ENCODE assay signal across 9 cellular contexts in the genomic region with DNA sequence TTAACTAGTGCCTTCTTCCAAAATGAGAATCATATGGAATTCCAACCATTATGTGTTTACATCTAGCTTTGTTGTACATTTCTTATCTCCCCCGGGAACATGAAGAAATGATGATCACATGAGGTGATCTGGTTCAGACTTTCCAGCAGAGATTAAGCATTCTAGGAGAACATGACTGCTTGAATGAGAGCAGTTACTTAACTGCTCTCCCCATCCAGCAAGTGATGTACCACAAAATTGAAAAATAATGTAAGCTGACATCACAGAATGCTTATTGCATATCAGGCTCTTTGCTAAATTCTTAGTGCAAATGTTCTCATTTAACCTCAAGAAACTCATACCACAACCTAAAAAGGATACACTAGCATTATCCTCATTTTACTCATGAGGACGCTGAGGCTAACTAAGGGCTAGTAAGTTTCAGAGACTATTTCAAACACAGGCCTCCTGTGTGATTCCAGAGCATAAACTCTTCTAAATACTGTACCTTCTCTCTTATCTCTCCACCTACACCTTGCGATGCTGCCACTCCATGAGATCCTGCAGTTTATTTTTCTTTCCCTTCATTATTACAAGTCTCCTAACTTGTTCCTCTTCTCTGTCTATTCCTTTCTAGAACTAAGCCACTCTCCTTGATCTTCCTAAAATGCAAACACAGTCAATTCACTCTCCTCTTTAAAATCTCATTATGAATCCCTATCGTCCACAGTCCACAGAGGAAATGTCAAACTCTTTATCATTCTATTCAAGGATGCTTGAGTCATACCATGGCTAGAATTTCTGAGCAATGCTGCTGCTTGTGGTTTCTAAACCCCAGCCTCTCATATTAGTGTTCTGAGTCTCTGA.
DNase-seq lines count a peak whose midpoint lies in the region; ATAC-seq and TF ChIP-seq lines count a peak whose summit lies in the region.
"Had no signal": no experiment of that assay in that cellular context is flagged by ENCODE, and none has a peak within 500 bp of the region (broad histone marks: within the 10 kb centered on the region; RNA-seq: fewer than 3 reads in every experiment).

No MANE protein-coding gene starts in this region.

- ATAC-seq in GM19372 (IDR thresholded peaks at IDR 0.05; ENCODE audit: low read depth, unreplicated experiment) (peak; percentile 62), HG03196 (IDR thresholded peaks at IDR 0.05; ENCODE audit: unreplicated experiment) (peak; percentile 62)

- no peak for TF ChIP-seq POLR2A in stomach (IDR thresholded peaks at IDR 0.05)

- CTCF ChIA-PET in AG04449 (lab: Yijun Ruan, JAX) = interaction anchor here (3.4 kb wide), 1 partner anchor 8 kb away, joined by 14 read pairs; no protein-coding TSS in a partner anchor

- intact Hi-C loops in stomach (cut with DNase I; ENCODE audit: low total_unique reads) = no loop called here

- 70 to 80% (median 71%) methylated on average over 4 of the region's 4 CpGs for whole genome bisulfite sequencing in stomach, 5 donors

- H3K27ac ChIP-seq in stomach (no peak overlapping the region), right atrium auricular region (no peak overlapping the region)

- TF ChIP-seq EP300 in stomach (IDR thresholded peaks at IDR 0.05) = no peak

- H3K9me3 ChIP-seq in stomach = no peaks in the 10 kb centered on the region
- no peaks in the 10 kb centered on the region for H3K9me3 ChIP-seq in right atrium auricular region

- H3K27me3 ChIP-seq in stomach (no peaks in the 10 kb centered on the region), right atrium auricular region (no peaks in the 10 kb centered on the region)

- H3K4me1 ChIP-seq in stomach = peaks cover 0 to 6% (median 0%) of the 10 kb centered on the region in 4 donors
- peaks cover 0 to 7% of the 10 kb centered on the region in 2 donors for H3K4me1 ChIP-seq in right atrium auricular region

- H3K4me3 ChIP-seq in AG04449 (ENCODE audit: low read depth, low read length) = no peak overlapping the region
- H3K4me3 ChIP-seq in stomach = no peak overlapping the region
- H3K4me3 ChIP-seq in right atrium auricular region = no peak overlapping the region
- H3K4me3 ChIP-seq: skin epidermis had no signal

- TF ChIP-seq CTCF in AG04449 (IDR thresholded peaks at IDR 0.05; ENCODE audit: insufficient read depth, low read length, missing control alignments) (no peak), stomach (IDR thresholded peaks at IDR 0.05) (no peak), right atrium auricular region (IDR thresholded peaks at IDR 0.05) (no peak)

- no peaks in the 10 kb centered on the region for H3K36me3 ChIP-seq in stomach
- no peaks in the 10 kb centered on the region for H3K36me3 ChIP-seq in right atrium auricular region

- DNase-seq in AG04449 (ENCODE audit: low read depth, low spot score) (peak; percentile 82), astrocyte of the hippocampus (ENCODE audit: low read depth, low spot score) (peak; percentile 90), NCI-H187 treated with DMSO at 0.1 percent for 48 hours (lab: John Stamatoyannopoulos, UW) (no peak), stomach (no peak), middle frontal gyrus (ENCODE audit: extremely low spot score, low spot score) (no peak), right atrium auricular region (ENCODE audit: low spot score) (no peak)

- POLR2A ChIA-PET in AG04449 (lab: Yijun Ruan, JAX) = interaction anchor here (0.6 kb wide), 1 partner anchor 1799 kb away, joined by 3 read pairs; no protein-coding TSS in a partner anchor

Comparison
In these comparisons a context has a peak if more than half of its experiments do, and no peak if none do; other contexts are left out.
1. DNase-seq: peak in AG04449 (single experiment) and astrocyte of the hippocampus (single experiment); none in NCI-H187 treated with DMSO at 0.1 percent for 48 hours (single experiment), stomach (single experiment), middle frontal gyrus (single experiment) and right atrium auricular region (single experiment).